In genomic region chr6:35370124-35370741, GRCh38 we compare ENCODE assay signal across 1 cellular context.
TF ChIP-seq lines count a peak whose summit lies in the region.

No MANE protein-coding gene starts in this region.

TF ChIP-seq in K562, 482 proteins besides CTCF, POLR2A, EP300 and RAD21 (continued from another document):
- TF ChIP-seq ATF6 (CRISPR knock-in tag; IDR thresholded peaks at IDR 0.05) (0 out of 2 replicates have a peak, but pooled peaks have one; percentile 82), MNT (conservative IDR thresholded peaks at IDR 0.05) (0 out of 4 replicates have a peak, but pooled peaks of 1 of the 2 experiments have one; percentile 36), TAF7 (tag; IDR thresholded peaks at IDR 0.05) (0 out of 2 replicates have a peak, but pooled peaks have one; percentile 5), ATF4 (CRISPR knock-in tag; IDR thresholded peaks at IDR 0.05) (peak; percentile 71), FOXM1 (IDR thresholded peaks at IDR 0.05; ENCODE audit: low read depth) (no peak), FOXM1 (CRISPR knock-in tag; IDR thresholded peaks at IDR 0.05; ENCODE audit: low read depth) (no peak), CTBP1 (IDR thresholded peaks at IDR 0.05; ENCODE audit: borderline replicate concordance) (peak; percentile 55), MYNN (IDR thresholded peaks at IDR 0.05) (peak; percentile 23; the same call in 1 of the 2 replicates), MYNN (CRISPR knock-in tag; IDR thresholded peaks at IDR 0.05) (no peak), ZNF165 (CRISPR knock-in tag; IDR thresholded peaks at IDR 0.05; ENCODE audit: borderline replicate concordance) (no peak), ZBTB1 (CRISPR knock-in tag; IDR thresholded peaks at IDR 0.05; ENCODE audit: borderline replicate concordance, low read depth) (0 out of 2 replicates have a peak, but pooled peaks have one; percentile 31), ARID1B (IDR thresholded peaks at IDR 0.05) (peak; percentile 53; the same call in 1 of the 2 replicates), ZNF239 (CRISPR knock-in tag; IDR thresholded peaks at IDR 0.05) (no peak), L3MBTL2 (IDR thresholded peaks at IDR 0.05) (peak; percentile 72; the same call in 1 of the 2 replicates)
